ENCODE assay signal across 1 cellular context in genomic region chr12:122204829-122205589, GRCh38.
TF ChIP-seq lines count a peak whose summit lies in the region.

No MANE protein-coding gene starts in this region.

TF ChIP-seq in IMR-90, 13 proteins besides CTCF, POLR2A, EP300 and RAD21:
- no peak for TF ChIP-seq CHD1 (IDR thresholded peaks at IDR 0.05; ENCODE audit: low read depth, low read length)
- TF ChIP-seq SMC3 (IDR thresholded peaks at IDR 0.05; ENCODE audit: low read depth, low read length) = no peak
- no peak for TF ChIP-seq BHLHE40 (IDR thresholded peaks at IDR 0.05; ENCODE audit: low read depth, low read length)
- TF ChIP-seq FOS (IDR thresholded peaks at IDR 0.05; ENCODE audit: low read depth, low read length) = no peak
- no peak for TF ChIP-seq NFE2L2 (IDR thresholded peaks at IDR 0.05; ENCODE audit: low read depth, low read length)
- no peak for TF ChIP-seq USF2 (IDR thresholded peaks at IDR 0.05; ENCODE audit: low read depth, low read length)
- TF ChIP-seq MAZ (IDR thresholded peaks at IDR 0.05; ENCODE audit: borderline replicate concordance, low read depth, low read length) = no peak
- TF ChIP-seq MAFK (IDR thresholded peaks at IDR 0.05; ENCODE audit: low read depth, low read length) = no peak
- TF ChIP-seq CEBPB (IDR thresholded peaks at IDR 0.05; ENCODE audit: low read depth, low read length) = no peak
- no peak for TF ChIP-seq RCOR1 (IDR thresholded peaks at IDR 0.05; ENCODE audit: insufficient replicate concordance, low read length)
- no peak for TF ChIP-seq MXI1 (IDR thresholded peaks at IDR 0.05; ENCODE audit: borderline replicate concordance, low read depth, low read length)
- TF ChIP-seq RFX5 (IDR thresholded peaks at IDR 0.05; ENCODE audit: low read depth, low read length) = no peak
- no peak for TF ChIP-seq ELK1 (IDR thresholded peaks at IDR 0.05; ENCODE audit: borderline replicate concordance, low read depth, low read length)
